ENCODE assay signal across 19 cellular contexts in genomic region chr6:56686429-56686828, GRCh38.
"Had no signal": no experiment of that assay in that cellular context is flagged by ENCODE, and none has a peak within 500 bp of the region (broad histone marks: within the 10 kb centered on the region; RNA-seq: fewer than 3 reads in every experiment).

No MANE protein-coding gene starts in this region.

- ATAC-seq: activated CD4-positive, CD25-positive, alpha-beta regulatory T cell treated with anti-CD3 and anti-CD28 coated beads, Interleukin-2, amount 50 U/mL, for 24 hours; naive thymus-derived CD8-positive, alpha-beta T cell; right cardiac atrium had no signal

- H3K27ac ChIP-seq: adrenal gland, epithelial cell of prostate, prostate gland had no signal

- H3K36me3 ChIP-seq: adrenal gland, prostate gland, tibial nerve had no signal

- H3K27me3 ChIP-seq: adrenal gland, tibial nerve had no signal

- DNase-seq: activated CD4-positive, alpha-beta T cell treated with anti-CD3 and anti-CD28 coated beads, Interleukin-2, amount 10 ng/mL, durations not matched to agents 7 days and 5 days; activated CD8-positive, alpha-beta memory T cell treated with anti-CD3 and anti-CD28 coated beads for 24 hours; activated CD8-positive, alpha-beta memory T cell treated with anti-CD3 and anti-CD28 coated beads, Interleukin-2, amount 50 U/mL, for 48 hours; activated effector memory CD4-positive, alpha-beta T cell treated with Interleukin-2 at 50 U/mL for 16 hours; activated T-cell treated with anti-CD3 and anti-CD28 coated beads, Interleukin-2, amount 50 U/mL, for 48 hours; adrenal gland; foreskin melanocyte; kidney; naive thymus-derived CD8-positive, alpha-beta T cell; right cardiac atrium; small intestine; stimulated activated CD4-positive, alpha-beta T cell treated with anti-CD3 and anti-CD28 coated beads, Interleukin-15, amount 100 ng/mL, for 24 hours; stimulated activated CD4-positive, alpha-beta T cell treated with anti-CD3 and anti-CD28 coated beads, Interleukin-2, amount 100 ng/mL, for 48 hours; T-helper 1 cell; T-helper 9 cell had no signal

- H3K4me3 ChIP-seq: adrenal gland, prostate gland, tibial nerve had no signal

- H3K4me1 ChIP-seq: prostate gland had no signal

- H3K9me3 ChIP-seq: adrenal gland, prostate gland, tibial nerve had no signal
